In the genomic region with DNA sequence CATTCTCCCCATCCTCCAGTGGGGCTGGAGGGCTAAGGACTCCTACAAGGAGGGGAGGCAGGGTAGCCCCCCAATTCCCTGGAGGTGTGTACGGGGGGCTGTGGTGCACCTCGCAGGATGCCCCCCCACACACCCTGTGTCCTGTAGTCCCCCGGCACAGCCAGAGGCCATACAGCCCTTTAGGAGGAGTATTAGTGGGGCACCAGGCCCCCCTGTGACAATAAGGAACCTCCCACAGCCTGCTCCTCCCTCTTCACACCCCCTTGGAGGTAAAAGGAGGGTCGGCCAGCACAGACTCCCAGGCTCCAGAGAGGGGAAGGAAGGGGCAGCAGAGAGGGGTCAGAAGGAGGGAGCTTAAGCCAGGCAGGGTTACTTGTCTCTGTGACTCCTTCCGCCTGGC, we compare ENCODE assay signal across 24 cellular contexts. TPM values are rescaled to one million over a fixed set of nuclear protein-coding genes. Genes with fewer than 3 reads are reported as not detected.
"Had no signal": no experiment of that assay in that cellular context is flagged by ENCODE, and none has a peak within 500 bp of the region (broad histone marks: within the 10 kb centered on the region; RNA-seq: fewer than 3 reads in every experiment).

A gene (plus strand): TSS at position 301 of the 400 bp plus-strand sequence. CDS start 115 bp downstream, outside the sequence.

- H3K27ac ChIP-seq: colonic mucosa, hepatocyte, left ventricle myocardium inferior, lower lobe of right lung, spleen, tibial artery, upper lobe of right lung had no signal

- H3K36me3 ChIP-seq: colonic mucosa, left ventricle myocardium inferior, lower lobe of right lung, spleen, tibial artery, upper lobe of right lung had no signal

- H3K27me3 ChIP-seq: colonic mucosa, hepatocyte, upper lobe of right lung had no signal

- ATAC-seq: left cardiac atrium; lower lobe of right lung; sciatic nerve; stimulated activated naive B cell treated with anti-CD40 and anti-IgM and Interleukin-4, amounts not matched to agents 10 μg/mL and 1 μg/mL and 100 μg/mL, for 72 hours; upper lobe of right lung had no signal

- DNase-seq: colonic mucosa; dermis blood vessel endothelial cell; effector CD4-positive, alpha-beta T cell; endodermal cell; erythroblast; foreskin melanocyte; head of caudate nucleus; kidney; left cardiac atrium; left ventricle myocardium inferior; lower lobe of right lung; naive B cell; spleen; stimulated activated CD4-positive, alpha-beta T cell treated with anti-CD3 and anti-CD28 coated beads, Interleukin-15, amount 100 ng/mL, for 24 hours; stimulated activated CD4-positive, alpha-beta T cell treated with anti-CD3 and anti-CD28 coated beads, Interleukin-1b, Interleukin-23, amount 100 ng/mL, for 48 hours; stimulated activated CD4-positive, alpha-beta T cell treated with anti-CD3 and anti-CD28 coated beads, Interleukin-4, amount 100 ng/mL, for 24 hours; stimulated activated naive B cell treated with anti-CD40 and anti-IgM and Interleukin-4, amounts not matched to agents 10 μg/mL and 1 μg/mL and 100 μg/mL, for 72 hours; tibial artery; upper lobe of right lung had no signal

- H3K9me3 ChIP-seq: colonic mucosa, left ventricle myocardium inferior, lower lobe of right lung, spleen, tibial artery, upper lobe of right lung had no signal

- H3K4me3 ChIP-seq: colonic mucosa, hepatocyte, left ventricle myocardium inferior, lower lobe of right lung, spleen, tibial artery, upper lobe of right lung had no signal

- H2AFZ ChIP-seq: hepatocyte had no signal

- H3K79me2 ChIP-seq: hepatocyte had no signal

- H3K4me2 ChIP-seq: hepatocyte had no signal

RNA-seq across cellular contexts. Expression of the gene that starts here (rescaled TPM):
- total RNA-seq: colonic mucosa, dermis blood vessel endothelial cell, omental fat pad, pulmonary artery endothelial cell, skeletal muscle tissue, spleen, upper lobe of right lung had no signal
